ENCODE assay signal across 20 cellular contexts in the genomic region with DNA sequence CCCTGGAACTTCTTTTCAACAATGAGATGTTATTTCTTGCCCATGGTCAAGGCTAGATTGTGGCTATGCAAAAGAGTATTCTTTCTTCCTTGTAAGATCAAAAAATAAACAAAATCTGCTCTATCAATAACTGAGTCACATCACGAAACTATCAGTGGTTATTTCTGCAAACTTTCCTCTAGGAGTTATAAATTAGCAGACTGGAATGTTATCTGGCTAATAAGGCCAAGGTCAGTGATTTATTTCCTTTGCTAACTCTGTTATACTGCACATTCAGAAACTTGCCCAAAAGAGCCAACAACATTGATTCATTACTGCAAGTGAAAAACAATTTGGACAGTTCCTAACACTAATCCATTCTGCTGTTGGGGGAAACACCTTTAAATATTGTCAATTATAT. TPM values are rescaled to one million over a fixed set of nuclear protein-coding genes. Genes with fewer than 3 reads are reported as not detected.
DNase-seq lines count a peak whose midpoint lies in the region; ATAC-seq and TF ChIP-seq lines count a peak whose summit lies in the region.
"Had no signal": no experiment of that assay in that cellular context is flagged by ENCODE, and none has a peak within 500 bp of the region (broad histone marks: within the 10 kb centered on the region; RNA-seq: fewer than 3 reads in every experiment).

No MANE protein-coding gene starts in this region.

- CTCF ChIA-PET in activated CD8-positive, alpha-beta memory T cell treated with anti-CD3 and anti-CD28 coated beads, Interleukin-2, amount 10 ng/mL, durations not matched to agents 7 days and 5 days (lab: Charles Lee): interaction anchor here (0.6 kb wide), 1 partner anchor 48 kb away, joined by 3 read pairs; no protein-coding TSS in a partner anchor
- CTCF ChIA-PET in IMR-90 (lab: Yijun Ruan, JAX): interaction anchor here (0.5 kb wide), 1 partner anchor 787 kb away, joined by 3 read pairs; no protein-coding TSS in a partner anchor

- H3K4me3 ChIP-seq in IMR-90 (ENCODE audit: insufficient read depth, low read depth, low read length) (no peak overlapping the region), adipocyte (ENCODE audit: low read length) (no peak overlapping the region)
- H3K4me3 ChIP-seq: GM12878 had no signal

- no peak for DNase-seq in activated CD8-positive, alpha-beta memory T cell treated with anti-CD3 and anti-CD28 coated beads, Interleukin-2, amount 10 ng/mL, durations not matched to agents 7 days and 5 days
- DNase-seq in activated CD8-positive, alpha-beta memory T cell treated with anti-CD3 and anti-CD28 coated beads for 24 hours: no peak
- no peak for DNase-seq in IMR-90
- DNase-seq in adipocyte (ENCODE audit: low read depth): no peak
- no peak for DNase-seq in activated gamma-delta T cell treated with Interleukin-2 at 50 U/mL for 16 hours
- DNase-seq in H4 (ENCODE audit: low spot score): no peak
- DNase-seq: CD4-positive, alpha-beta memory T cell; EL; KG1; MV-4-11; NCI-H187 treated with DMSO at 0.1 percent for 48 hours; NCI-H2227 treated with DMSO at 0.1 percent for 48 hours; NCI-H510A treated with DMSO at 0.1 percent for 48 hours; NCI-H774; PC-3; SIG-M5 had no signal

- no peaks in the 10 kb centered on the region for H3K9me3 ChIP-seq in IMR-90 (ENCODE audit: control insufficient read depth, insufficient read depth, low read length)
- H3K9me3 ChIP-seq in adipocyte (ENCODE audit: control insufficient read depth, low read length): no peaks in the 10 kb centered on the region

- no peak overlapping the region for H2AK5ac ChIP-seq in IMR-90 (ENCODE audit: low read depth, low read length)

- H3K4me3 Mint-ChIP-seq in activated CD8-positive, alpha-beta memory T cell treated with anti-CD3 and anti-CD28 coated beads, Interleukin-2, amount 10 ng/mL, durations not matched to agents 7 days and 5 days: no peak overlapping the region
- no peak overlapping the region for H3K4me3 Mint-ChIP-seq in nephron
- H3K4me3 Mint-ChIP-seq: CD4-positive, alpha-beta memory T cell had no signal

- in situ Hi-C loops in IMR-90 (cut with MboI; ENCODE audit: low sequenced_read_pairs): no loop called here

- H2BK20ac ChIP-seq in IMR-90 (ENCODE audit: low read depth, low read length): no peak overlapping the region

- no peak overlapping the region for H3K56ac ChIP-seq in IMR-90 (ENCODE audit: extremely low read depth, insufficient read depth, low read length)

- H3K36me3 Mint-ChIP-seq in activated CD8-positive, alpha-beta memory T cell treated with anti-CD3 and anti-CD28 coated beads, Interleukin-2, amount 10 ng/mL, durations not matched to agents 7 days and 5 days: peaks cover 68% of the 10 kb centered on the region
- H3K36me3 Mint-ChIP-seq in nephron (ENCODE audit: low read depth): peaks cover 46% of the 10 kb centered on the region

- H3K18ac ChIP-seq in IMR-90 (ENCODE audit: low read depth, low read length): no peak overlapping the region

- no peak overlapping the region for H2AK9ac ChIP-seq in IMR-90 (replicated peaks; ENCODE audit: low read depth, low read length, poor library complexity)

- H3K4me1 ChIP-seq in IMR-90 (ENCODE audit: control insufficient read depth, insufficient read depth, low read length) (peaks cover 2% of the 10 kb centered on the region), adipocyte (ENCODE audit: control insufficient read depth, insufficient read depth, low read length) (peaks cover 39% of the 10 kb centered on the region)

- dilution Hi-C loops in IMR-90 (cut with HindIII; ENCODE audit: low sequenced_read_pairs, unreplicated experiment): no loop called here

- no peaks in the 10 kb centered on the region for H3K9me3 Mint-ChIP-seq in activated CD8-positive, alpha-beta memory T cell treated with anti-CD3 and anti-CD28 coated beads, Interleukin-2, amount 10 ng/mL, durations not matched to agents 7 days and 5 days (ENCODE audit: low read depth)
- H3K9me3 Mint-ChIP-seq in nephron: no peaks in the 10 kb centered on the region

- H2BK120ac ChIP-seq in IMR-90 (ENCODE audit: low read depth, low read length): no peak overlapping the region

- intact Hi-C loops in IMR-90 (cut with micrococcal nuclease): no loop called here

- H3K9ac ChIP-seq in IMR-90 (ENCODE audit: low read depth, low read length): no peak overlapping the region
- H3K9ac ChIP-seq in adipocyte (ENCODE audit: low read length): peak overlapping the region; percentile 16

- H3K27me3 Mint-ChIP-seq in activated CD8-positive, alpha-beta memory T cell treated with anti-CD3 and anti-CD28 coated beads, Interleukin-2, amount 10 ng/mL, durations not matched to agents 7 days and 5 days: peaks cover 1% of the 10 kb centered on the region
- H3K27me3 Mint-ChIP-seq in nephron (ENCODE audit: low read depth): no peaks in the 10 kb centered on the region
- H3K27me3 Mint-ChIP-seq: CD4-positive, alpha-beta memory T cell had no signal

- POLR2A ChIA-PET in IMR-90 (lab: Charles Lee; ENCODE audit: unreplicated experiment): no interaction called here

- no peak overlapping the region for H4K8ac ChIP-seq in IMR-90 (ENCODE audit: low read depth in 2 of 2, low read length in 2 of 2)

- no peak overlapping the region for H3K4me2 ChIP-seq in IMR-90 (ENCODE audit: low read depth, low read length)

- H3K4ac ChIP-seq in IMR-90 (ENCODE audit: low read depth, low read length): no peak overlapping the region

- no peak overlapping the region for H4K5ac ChIP-seq in IMR-90 (ENCODE audit: low read depth, low read length)

- no peak overlapping the region for H3K14ac ChIP-seq in IMR-90 (replicated peaks; ENCODE audit: low read depth, low read length)

- no TSS peak for BruUV-seq in IMR-90 (replicated peaks; lab: Mats Ljungman, UMichigan)

- no peak overlapping the region for H2BK15ac ChIP-seq in IMR-90 (ENCODE audit: low read depth, low read length)

- H3K23ac ChIP-seq in IMR-90 (ENCODE audit: low read depth, low read length): peak overlapping the region; percentile 45; the same call in 1 of the 2 replicates

- no peak overlapping the region for H3K27ac ChIP-seq in IMR-90 (ENCODE audit: insufficient read depth, low read length)
- H3K27ac ChIP-seq: RWPE1 had no signal

- no peak overlapping the region for H2AFZ ChIP-seq in IMR-90 (replicated peaks; ENCODE audit: low read length, poor library complexity)

- H3K27me3 ChIP-seq in IMR-90 (ENCODE audit: control insufficient read depth, insufficient read depth, low read length) (no peaks in the 10 kb centered on the region), adipocyte (replicated peaks; ENCODE audit: control insufficient read depth, insufficient read depth, low read length) (no peaks in the 10 kb centered on the region)

- no peak for TF ChIP-seq RAD21 in IMR-90 (IDR thresholded peaks at IDR 0.05; ENCODE audit: low read length)

- ATAC-seq in activated CD8-positive, alpha-beta memory T cell treated with anti-CD3 and anti-CD28 coated beads, Interleukin-2, amount 10 ng/mL, durations not matched to agents 7 days and 5 days: no peak
- ATAC-seq in IMR-90 (ENCODE audit: low read depth) (no peak), GM21381 (IDR thresholded peaks at IDR 0.05; ENCODE audit: unreplicated experiment) (no peak)
- ATAC-seq: GM12878, PC-3 had no signal

- peak overlapping the region; percentile 25 for H3K27ac Mint-ChIP-seq in activated CD8-positive, alpha-beta memory T cell treated with anti-CD3 and anti-CD28 coated beads, Interleukin-2, amount 10 ng/mL, durations not matched to agents 7 days and 5 days
- peak overlapping the region in 2 of 3 experiments; percentile 43 to 71 for H3K27ac Mint-ChIP-seq in nephron

- H4K20me1 ChIP-seq in IMR-90 (ENCODE audit: insufficient read depth, low read length): peaks cover 18% of the 10 kb centered on the region; the same call in 1 of the 2 replicates

- no CpG with 5 or more reads among the region's 1 CpG for WGBS in IMR-90 (ENCODE audit: extremely low coverage in 2 of 2, insufficient read length in 1 of 2), 2 experiments

- no peak for TF ChIP-seq CTCF in IMR-90 (conservative IDR thresholded peaks at IDR 0.05; ENCODE audit: low read depth, low read length)
- TF ChIP-seq CTCF in nephron (IDR thresholded peaks at IDR 0.05; ENCODE audit: unreplicated experiment in 3 of 3): no peak

- no peak for TF ChIP-seq POLR2A in IMR-90 (IDR thresholded peaks at IDR 0.05; ENCODE audit: low read depth, low read length)

- peaks cover 52% of the 10 kb centered on the region for H3K4me1 Mint-ChIP-seq in activated CD8-positive, alpha-beta memory T cell treated with anti-CD3 and anti-CD28 coated beads, Interleukin-2, amount 10 ng/mL, durations not matched to agents 7 days and 5 days
- H3K4me1 Mint-ChIP-seq in nephron: peaks cover 45% of the 10 kb centered on the region

- peak overlapping the region; percentile 15 for H2BK5ac ChIP-seq in IMR-90 (ENCODE audit: low read depth, low read length, poor library complexity, severe bottlenecking)

- H4K91ac ChIP-seq in IMR-90 (ENCODE audit: insufficient read depth, low read depth, low read length): no peak overlapping the region

- H3K36me3 ChIP-seq in IMR-90 (ENCODE audit: control insufficient read depth, insufficient read depth, low read length): peaks cover 14% of the 10 kb centered on the region
- H3K36me3 ChIP-seq in adipocyte (ENCODE audit: control insufficient read depth, insufficient read depth, low read length, severe bottlenecking): peaks cover 70% of the 10 kb centered on the region

- H3K79me1 ChIP-seq in IMR-90 (ENCODE audit: low read depth in 1 of 2, low read length in 2 of 2): peaks cover 18 to 26% of the 10 kb centered on the region in 2 experiments; a peak in 3 of 4 replicates

- no peaks in the 10 kb centered on the region for H3K9me1 ChIP-seq in IMR-90 (ENCODE audit: insufficient read depth, low read length)

TF ChIP-seq in IMR-90, 13 proteins besides CTCF, POLR2A, EP300 and RAD21 (continues in another document):
- TF ChIP-seq BHLHE40 (IDR thresholded peaks at IDR 0.05; ENCODE audit: low read depth, low read length) (no peak), MXI1 (IDR thresholded peaks at IDR 0.05; ENCODE audit: borderline replicate concordance, low read depth, low read length) (no peak), CEBPB (IDR thresholded peaks at IDR 0.05; ENCODE audit: low read depth, low read length) (no peak), FOS (IDR thresholded peaks at IDR 0.05; ENCODE audit: low read depth, low read length) (no peak)

RNA-seq across cellular contexts. Expression of gene ARL6IP1, which starts 5.0 kb away (rescaled TPM):
- 100 to 1,000 TPM; 194 to 207 TPM for total RNA-seq in activated CD8-positive, alpha-beta memory T cell treated with anti-CD3 and anti-CD28 coated beads, Interleukin-2, amount 10 ng/mL, durations not matched to agents 7 days and 5 days
- total RNA-seq in IMR-90 (2012; rRNA removed): 190 and 614 TPM in 2 replicates
- polyA plus RNA-seq in IMR-90 (2012; rRNA removed): 69.6 and 78.1 TPM in 2 replicates
- polyA plus RNA-seq in IMR-90 (2012; cell fraction: cytosol; rRNA removed): 35.9 and 128 TPM in 2 replicates
- polyA plus RNA-seq in IMR-90 (2012; cell fraction: nucleus; rRNA removed; ENCODE audit: low replicate concordance): 10.2 and 36.5 TPM in 2 replicates
- total RNA-seq in H4 (2014; rRNA removed; shearing (Covaris generic)): 291 and 353 TPM in 2 replicates

RNA-seq across cellular contexts. Expression of gene RPS15A, which starts 6.2 kb away (rescaled TPM):
- total RNA-seq in activated CD8-positive, alpha-beta memory T cell treated with anti-CD3 and anti-CD28 coated beads, Interleukin-2, amount 10 ng/mL, durations not matched to agents 7 days and 5 days: 1,000 to 10,000 TPM; 1,517 to 1,668 TPM
- total RNA-seq in IMR-90 (2012; rRNA removed): 2,973 and 4,619 TPM in 2 replicates
- polyA plus RNA-seq in IMR-90 (2012; rRNA removed): 4,450 and 4,588 TPM in 2 replicates
- polyA plus RNA-seq in IMR-90 (2012; cell fraction: cytosol; rRNA removed): 1,608 and 2,537 TPM in 2 replicates
- 179 and 1,902 TPM in 2 replicates for polyA plus RNA-seq in IMR-90 (2012; cell fraction: nucleus; rRNA removed; ENCODE audit: low replicate concordance)
- 2,270 and 2,380 TPM in 2 replicates for total RNA-seq in H4 (2014; rRNA removed; shearing (Covaris generic))
